In genomic region chr9:6584881-6585597, GRCh38 we compare ENCODE assay signal across 8 cellular contexts.
DNase-seq lines count a peak whose midpoint lies in the region; ATAC-seq, FAIRE-seq and TF ChIP-seq lines count a peak whose summit lies in the region.

No MANE protein-coding gene starts in this region.

- H2AFZ ChIP-seq in KMS-11 (ENCODE audit: low read depth), result no peak overlapping the region

- H3K36me3 Mint-ChIP-seq in activated B cell treated with CpG ODN at 0.5 μM for 24 hours (ENCODE audit: low read depth), result no peaks in the 10 kb centered on the region

- H3K4me1 ChIP-seq in KMS-11 (ENCODE audit: low read depth, poor library complexity, severe bottlenecking), result no peaks in the 10 kb centered on the region
- H3K4me1 ChIP-seq in kidney (ENCODE audit: control insufficient read depth in 1 of 2, insufficient read depth in 1 of 2, low read depth in 1 of 2, low read length in 2 of 2), result no peaks in the 10 kb centered on the region

- CTCF ChIA-PET in activated B cell treated with CpG ODN at 0.5 μM for 24 hours (lab: Charles Lee), result interaction anchor here (0.6 to 4.6 kb wide), 23 partner anchors 11 to 965 kb away, joined by 3 to 43 read pairs (median 4); partner anchors contain the start of gene KDM4C

- no peaks in the 10 kb centered on the region for H3K79me2 ChIP-seq in KMS-11 (ENCODE audit: insufficient read depth, low read depth)

- H3K4me3 ChIP-seq in KMS-11 (IDR thresholded peaks at IDR 0.05; ENCODE audit: insufficient read depth, low read depth, low read length), result no peak overlapping the region
- no peak overlapping the region for H3K4me3 ChIP-seq in kidney (ENCODE audit: low read length in 2 of 2)

- H3K9ac ChIP-seq in KMS-11 (no peak overlapping the region), kidney (ENCODE audit: low read length in 2 of 2) (no peak overlapping the region)

- DNase-seq in ELR (ENCODE audit: low read depth) (peak; percentile 48), activated B cell treated with CpG ODN at 0.5 μM for 24 hours (no peak), kidney (no peak), NK-92 (lab: John Stamatoyannopoulos, UW; ENCODE audit: unreplicated experiment) (no peak), activated T-cell treated with anti-CD3 and anti-CD28 coated beads for 4 hours (no peak)
- no peak for DNase-seq in stimulated activated CD4-positive, alpha-beta T cell treated with anti-CD3 and anti-CD28 coated beads, Interleukin-1b, Interleukin-23, amount 100 ng/mL, for 48 hours

- peak; percentile 54 for ATAC-seq in activated B cell treated with CpG ODN at 0.5 μM for 24 hours (ENCODE audit: low read depth)
- ATAC-seq in GM19023 (IDR thresholded peaks at IDR 0.05; ENCODE audit: unreplicated experiment), result no peak

- no peaks in the 10 kb centered on the region for H4K20me1 ChIP-seq in KMS-11 (ENCODE audit: insufficient read depth)

- no peak overlapping the region for H3K4me2 ChIP-seq in KMS-11

- POLR2A ChIA-PET in activated B cell treated with CpG ODN at 0.5 μM for 24 hours (lab: Charles Lee), result interaction anchor here (0.9 to 1.9 kb wide), 5 partner anchors 97 to 172 kb away, joined by 3 to 11 read pairs (median 3); partner anchors contain the start of gene KDM4C

- H3K27ac ChIP-seq in KMS-11, result no peak overlapping the region
- H3K27ac ChIP-seq in kidney (ENCODE audit: low read depth in 2 of 2, low read length in 2 of 2), result no peak overlapping the region

- peak; percentile 17 for FAIRE-seq in kidney (lab: Jason Lieb, UNC)

- no peak overlapping the region for H3K27ac Mint-ChIP-seq in activated B cell treated with CpG ODN at 0.5 μM for 24 hours

- no peaks in the 10 kb centered on the region for H3K27me3 Mint-ChIP-seq in activated B cell treated with CpG ODN at 0.5 μM for 24 hours

- no peaks in the 10 kb centered on the region for H3K9me3 Mint-ChIP-seq in activated B cell treated with CpG ODN at 0.5 μM for 24 hours

- H3K27me3 ChIP-seq in KMS-11 (ENCODE audit: insufficient read depth, low read depth), result no peaks in the 10 kb centered on the region

- TF ChIP-seq CTCF in KMS-11 (conservative IDR thresholded peaks at IDR 0.05; ENCODE audit: low read depth, low read length), result peak; percentile 64; the same call in 1 of the 2 replicates
- TF ChIP-seq CTCF in activated B cell treated with CpG ODN at 0.5 μM for 24 hours (IDR thresholded peaks at IDR 0.05), result no peak
- peak; percentile 35 for TF ChIP-seq CTCF in kidney (IDR thresholded peaks at IDR 0.05; ENCODE audit: borderline replicate concordance, extremely low read depth, insufficient read depth)

- no peaks in the 10 kb centered on the region for H3K36me3 ChIP-seq in KMS-11 (ENCODE audit: insufficient read depth)
- peaks cover 19 to 50% of the 10 kb centered on the region in 2 donors for H3K36me3 ChIP-seq in kidney (ENCODE audit: control insufficient read depth in 1 of 2, insufficient read depth in 2 of 2, low read length in 2 of 2)

- H3K4me1 Mint-ChIP-seq in activated B cell treated with CpG ODN at 0.5 μM for 24 hours, result peaks cover 41% of the 10 kb centered on the region

- no peaks in the 10 kb centered on the region for H3K9me3 ChIP-seq in kidney (ENCODE audit: control insufficient read depth in 1 of 2, low read length in 2 of 2)

- H3K4me3 Mint-ChIP-seq in activated B cell treated with CpG ODN at 0.5 μM for 24 hours, result no peak overlapping the region

- intact Hi-C loops in activated B cell treated with CpG ODN at 0.5 μM for 24 hours (cut with micrococcal nuclease), result loop anchor here (1.0 to 2.0 kb wide), 7 partner anchors 10 to 242 kb away; partner anchors contain the start of gene KDM4C
- intact Hi-C loops in kidney (cut with DNase I), result no loop called here
